1 cellular context compared by ENCODE assay signal in genomic region chr9:124886866-124887492, GRCh38.
A peak's percentile ranks its signal among the peaks of the same experiment; 100 is the strongest.
TF ChIP-seq lines count a peak whose summit lies in the region.

No MANE protein-coding gene starts in this region.

TF ChIP-seq in GM12878, 131 proteins besides CTCF, POLR2A, EP300 and RAD21:
- TF ChIP-seq IRF5 (IDR thresholded peaks at IDR 0.05; ENCODE audit: borderline replicate concordance): no peak
- peak; percentile 70 for TF ChIP-seq PKNOX1 (IDR thresholded peaks at IDR 0.05)
